Comparison of ENCODE assay signal across 1 cellular context in the genomic region with DNA sequence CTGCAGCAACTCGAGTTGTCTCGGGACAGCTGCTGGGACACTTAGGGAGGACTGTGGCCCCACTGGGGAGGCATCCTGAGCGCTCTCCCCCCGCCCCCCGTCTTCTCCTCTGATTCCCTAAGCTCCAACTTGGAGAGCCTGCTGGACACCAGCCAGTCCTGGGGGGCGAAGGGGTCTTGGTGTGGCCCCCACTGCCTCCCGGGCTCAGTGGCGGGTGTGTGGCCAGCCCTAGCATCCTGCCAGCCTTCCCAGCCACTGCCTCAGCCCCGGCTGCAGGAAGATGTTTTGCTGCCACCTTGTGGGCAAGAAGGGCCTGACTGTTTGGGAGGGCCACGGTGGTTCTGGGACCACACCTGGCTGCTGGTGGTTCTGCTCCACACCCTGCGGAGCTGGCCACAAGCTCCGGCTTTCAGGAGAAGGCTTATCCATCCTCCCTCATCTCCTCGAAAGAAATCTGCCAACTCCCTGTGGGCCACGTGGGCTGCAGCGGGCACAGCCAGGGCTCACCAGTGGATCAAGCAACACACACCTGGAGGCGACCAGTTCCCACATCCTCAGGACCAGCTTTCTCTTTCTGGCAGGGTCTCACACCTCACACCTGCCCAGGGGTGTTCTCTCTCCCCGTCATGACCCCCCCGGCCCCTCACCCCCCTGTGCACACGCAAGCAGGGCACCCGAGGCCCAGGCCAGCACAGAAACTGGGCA.
TF ChIP-seq lines count a peak whose summit lies in the region.

No MANE protein-coding gene starts in this region.

TF ChIP-seq in K562, 482 proteins besides CTCF, POLR2A, EP300 and RAD21 (continued from another document):
- TF ChIP-seq, protein P1, sequence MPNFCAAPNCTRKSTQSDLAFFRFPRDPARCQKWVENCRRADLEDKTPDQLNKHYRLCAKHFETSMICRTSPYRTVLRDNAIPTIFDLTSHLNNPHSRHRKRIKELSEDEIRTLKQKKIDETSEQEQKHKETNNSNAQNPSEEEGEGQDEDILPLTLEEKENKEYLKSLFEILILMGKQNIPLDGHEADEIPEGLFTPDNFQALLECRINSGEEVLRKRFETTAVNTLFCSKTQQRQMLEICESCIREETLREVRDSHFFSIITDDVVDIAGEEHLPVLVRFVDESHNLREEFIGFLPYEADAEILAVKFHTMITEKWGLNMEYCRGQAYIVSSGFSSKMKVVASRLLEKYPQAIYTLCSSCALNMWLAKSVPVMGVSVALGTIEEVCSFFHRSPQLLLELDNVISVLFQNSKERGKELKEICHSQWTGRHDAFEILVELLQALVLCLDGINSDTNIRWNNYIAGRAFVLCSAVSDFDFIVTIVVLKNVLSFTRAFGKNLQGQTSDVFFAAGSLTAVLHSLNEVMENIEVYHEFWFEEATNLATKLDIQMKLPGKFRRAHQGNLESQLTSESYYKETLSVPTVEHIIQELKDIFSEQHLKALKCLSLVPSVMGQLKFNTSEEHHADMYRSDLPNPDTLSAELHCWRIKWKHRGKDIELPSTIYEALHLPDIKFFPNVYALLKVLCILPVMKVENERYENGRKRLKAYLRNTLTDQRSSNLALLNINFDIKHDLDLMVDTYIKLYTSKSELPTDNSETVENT (CRISPR knock-in tag; IDR thresholded peaks at IDR 0.05), result 0 out of 2 replicates have a peak, but pooled peaks have one; percentile 12
- no peak for TF ChIP-seq SP2 (IDR thresholded peaks at IDR 0.05; ENCODE audit: extremely low read depth, low read depth, low read length, poor library complexity, severe bottlenecking)
- no peak for TF ChIP-seq ZNF75A (CRISPR knock-in tag; IDR thresholded peaks at IDR 0.05)
- no peak for TF ChIP-seq TAF9B (IDR thresholded peaks at IDR 0.05; ENCODE audit: partially characterized antibody)
- TF ChIP-seq, protein P2, sequence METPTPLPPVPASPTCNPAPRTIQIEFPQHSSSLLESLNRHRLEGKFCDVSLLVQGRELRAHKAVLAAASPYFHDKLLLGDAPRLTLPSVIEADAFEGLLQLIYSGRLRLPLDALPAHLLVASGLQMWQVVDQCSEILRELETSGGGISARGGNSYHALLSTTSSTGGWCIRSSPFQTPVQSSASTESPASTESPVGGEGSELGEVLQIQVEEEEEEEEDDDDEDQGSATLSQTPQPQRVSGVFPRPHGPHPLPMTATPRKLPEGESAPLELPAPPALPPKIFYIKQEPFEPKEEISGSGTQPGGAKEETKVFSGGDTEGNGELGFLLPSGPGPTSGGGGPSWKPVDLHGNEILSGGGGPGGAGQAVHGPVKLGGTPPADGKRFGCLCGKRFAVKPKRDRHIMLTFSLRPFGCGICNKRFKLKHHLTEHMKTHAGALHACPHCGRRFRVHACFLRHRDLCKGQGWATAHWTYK (CRISPR knock-in tag; IDR thresholded peaks at IDR 0.05), result 0 out of 2 replicates have a peak, but pooled peaks have one; percentile 63
